Comparison of ENCODE assay signal across 13 cellular contexts in genomic region chr3:195185574-195185973, GRCh38.
DNase-seq lines count a peak whose midpoint lies in the region; ATAC-seq and TF ChIP-seq lines count a peak whose summit lies in the region.
"Had no signal": no experiment of that assay in that cellular context is flagged by ENCODE, and none has a peak within 500 bp of the region (broad histone marks: within the 10 kb centered on the region; RNA-seq: fewer than 3 reads in every experiment).

No MANE protein-coding gene starts in this region.

- no peaks in the 10 kb centered on the region for H3K27me3 ChIP-seq in breast epithelium

- peaks cover 51% of the 10 kb centered on the region for H3K4me1 Mint-ChIP-seq in osteocyte (ENCODE audit: unreplicated experiment)

- H3K4me1 ChIP-seq in breast epithelium: peaks cover 0 to 4% of the 10 kb centered on the region in 2 donors

- H3K4me3 Mint-ChIP-seq in osteocyte (ENCODE audit: unreplicated experiment): no peak overlapping the region

- no peak for TF ChIP-seq POLR2A in breast epithelium (IDR thresholded peaks at IDR 0.05)

- H3K36me3 Mint-ChIP-seq in osteocyte (ENCODE audit: unreplicated experiment): peaks cover 5% of the 10 kb centered on the region

- H3K27me3 Mint-ChIP-seq in osteocyte (ENCODE audit: unreplicated experiment): no peaks in the 10 kb centered on the region

- DNase-seq in ELF-1 (ENCODE audit: low read depth, low spot score): peak; percentile 91
- DNase-seq in NOMO-1 treated with dmso at 0.1 percent for 144 hours (lab: John Stamatoyannopoulos, UW; ENCODE audit: unreplicated experiment): peak; percentile 81
- DNase-seq in breast epithelium (ENCODE audit: low spot score in 2 of 2): no peak
- DNase-seq in osteocyte (ENCODE audit: extremely low spot score, unreplicated experiment): no peak
- DNase-seq in NCI-H526 (lab: John Stamatoyannopoulos, UW): no peak
- no peak for DNase-seq in stimulated activated CD4-positive, alpha-beta T cell treated with anti-CD3 and anti-CD28 coated beads, Interleukin-4, amount 100 ng/mL, for 4 hours
- no peak for DNase-seq in putamen (ENCODE audit: low spot score)
- DNase-seq: effector CD4-positive, alpha-beta T cell; head of caudate nucleus; NCI-H1436 treated with DMSO at 0.1 percent for 48 hours; NCI-H748 treated with DMSO at 0.1 percent for 48 hours; stimulated activated CD4-positive, alpha-beta T cell treated with anti-CD3 and anti-CD28 coated beads, Interleukin-4, amount 100 ng/mL, for 1 hour had no signal

- H3K9me3 ChIP-seq in breast epithelium: no peaks in the 10 kb centered on the region

- H3K9me3 Mint-ChIP-seq in osteocyte (ENCODE audit: unreplicated experiment): no peaks in the 10 kb centered on the region

- no peaks in the 10 kb centered on the region for H3K36me3 ChIP-seq in breast epithelium

- H3K4me3 ChIP-seq in breast epithelium: no peak overlapping the region

- H3K27ac ChIP-seq in breast epithelium: peak overlapping the region; percentile 35 to 40

- ATAC-seq in GM18498 (IDR thresholded peaks at IDR 0.05; ENCODE audit: unreplicated experiment): no peak

- intact Hi-C loops in breast epithelium (cut with DNase I; ENCODE audit: low total_unique reads): no loop called here

- peak overlapping the region; percentile 78 for H3K27ac Mint-ChIP-seq in osteocyte (ENCODE audit: unreplicated experiment)

- no peak for TF ChIP-seq CTCF in breast epithelium (IDR thresholded peaks at IDR 0.05)
- TF ChIP-seq CTCF in osteocyte (IDR thresholded peaks at IDR 0.05): no peak

Comparison
In these comparisons a context has a peak if more than half of its experiments do, and no peak if none do; other contexts are left out.
1. DNase-seq: peak in ELF-1 (single experiment) and NOMO-1 treated with dmso at 0.1 percent for 144 hours (single experiment); none in breast epithelium (0 of 2), osteocyte (single experiment), NCI-H526 (0 of 2), stimulated activated CD4-positive, alpha-beta T cell treated with anti-CD3 and anti-CD28 coated beads, Interleukin-4, amount 100 ng/mL, for 4 hours (0 of 2) and putamen (single experiment).